In genomic region chr20:36235892-36236785, GRCh38 we compare ENCODE assay signal across 8 cellular contexts. TPM values are rescaled to one million over a fixed set of nuclear protein-coding genes. Genes with fewer than 3 reads are reported as not detected.
A peak's percentile ranks its signal among the peaks of the same experiment; 100 is the strongest.
DNase-seq lines count a peak whose midpoint lies in the region; TF ChIP-seq lines count a peak whose summit lies in the region.

TSS of gene AAR2 (plus strand) at chr20:36236478. CDS start at chr20:36239869, 3,391 bp downstream.

- H3K4me2 ChIP-seq in BLaER1 treated with 17β-estradiol and CSF1 and Interleukin-3, amounts not matched to agents 10 nM and 100 nM, result peak within 1 kb of the TSS; percentile 88 to 99 (median 94)
- H3K4me2 ChIP-seq in MM.1S (ENCODE audit: low read depth, low read length) (peak within 1 kb of the TSS; percentile 93), neuronal stem cell (ENCODE audit: insufficient read depth, low read length, poor library complexity, severe bottlenecking) (peak within 1 kb of the TSS; percentile 70)

- peaks cover 52% of the 10 kb centered on the region for H3K79me2 ChIP-seq in MM.1S (ENCODE audit: low read length)

- H3K23ac ChIP-seq in neuronal stem cell (ENCODE audit: low read depth, low read length, poor library complexity), result no peak within 1 kb of the TSS

- H3K36me3 ChIP-seq in BLaER1 treated with 17β-estradiol and CSF1 and Interleukin-3, amounts not matched to agents 10 nM and 100 nM, result peaks cover 18 to 36% (median 29%) of the 10 kb centered on the region in 11 experiments
- H3K36me3 ChIP-seq in MM.1S (replicated peaks; ENCODE audit: insufficient read depth, low read length) (peaks cover 9% of the 10 kb centered on the region; the same call in 1 of the 2 replicates), neuronal stem cell (replicated peaks in 1 of 2; ENCODE audit: control insufficient read depth in 2 of 2, insufficient read depth in 2 of 2, low read length in 2 of 2) (peaks cover 12 to 28% of the 10 kb centered on the region in 2 donors)

- H2BK120ac ChIP-seq in neuronal stem cell (ENCODE audit: low read depth, low read length), result no peak within 1 kb of the TSS

- H3K4me3 ChIP-seq in BLaER1 treated with 17β-estradiol and CSF1 and Interleukin-3, amounts not matched to agents 10 nM and 100 nM, result peak within 1 kb of the TSS; percentile 69 to 87 (median 82)
- peak within 1 kb of the TSS; percentile 81 for H3K4me3 ChIP-seq in MM.1S (ENCODE audit: low read length)
- peak within 1 kb of the TSS; percentile 82 to 93 for H3K4me3 ChIP-seq in neuronal stem cell (ENCODE audit: low read length in 2 of 2)

- no peak within 1 kb of the TSS for H2BK5ac ChIP-seq in neuronal stem cell (ENCODE audit: low read length)

- H2AK5ac ChIP-seq in neuronal stem cell (ENCODE audit: low read depth, low read length), result no peak within 1 kb of the TSS

- H2BK15ac ChIP-seq in neuronal stem cell (ENCODE audit: low read length), result no peak within 1 kb of the TSS

- H3K4ac ChIP-seq in neuronal stem cell (ENCODE audit: low read length), result no peak within 1 kb of the TSS

- H2AFZ ChIP-seq in MM.1S (ENCODE audit: low read length) (peak within 1 kb of the TSS; percentile 100), neuronal stem cell (ENCODE audit: low read length) (peak within 1 kb of the TSS; percentile 99)

- H3K4me1 ChIP-seq in BLaER1 treated with 17β-estradiol and CSF1 and Interleukin-3, amounts not matched to agents 10 nM and 100 nM, result peaks cover 18 to 29% (median 21%) of the 10 kb centered on the region in 10 experiments
- H3K4me1 ChIP-seq in MM.1S (ENCODE audit: low read length), result peaks cover 9% of the 10 kb centered on the region
- peaks cover 4 to 9% of the 10 kb centered on the region in 2 donors for H3K4me1 ChIP-seq in neuronal stem cell (ENCODE audit: control insufficient read depth in 2 of 2, insufficient read depth in 1 of 2, low read depth in 1 of 2, low read length in 2 of 2)

- no peak within 1 kb of the TSS for H4K8ac ChIP-seq in neuronal stem cell (ENCODE audit: low read depth, low read length)

- no peaks in the 10 kb centered on the region for H3F3A ChIP-seq in MM.1S (ENCODE audit: insufficient read depth, low read length)

- no peaks in the 10 kb centered on the region for H3K27me3 ChIP-seq in BLaER1 treated with 17β-estradiol and CSF1 and Interleukin-3, amounts not matched to agents 10 nM and 100 nM
- no peaks in the 10 kb centered on the region for H3K27me3 ChIP-seq in MM.1S (replicated peaks; ENCODE audit: insufficient read depth, low read length)
- H3K27me3 ChIP-seq in neuronal stem cell (ENCODE audit: control insufficient read depth in 3 of 3, insufficient read depth in 3 of 3, low read depth in 1 of 3, low read length in 3 of 3), result no peaks in the 10 kb centered on the region

- no peak for TF ChIP-seq CTCF in GM20000 (IDR thresholded peaks at IDR 0.05; ENCODE audit: extremely low read depth, missing control alignments)
- TF ChIP-seq CTCF in MM.1S (IDR thresholded peaks at IDR 0.05; ENCODE audit: low read length), result no peak

- no CpG with 5 or more reads among the region's 44 CpGs for WGBS in neuronal stem cell (ENCODE audit: extremely low coverage in 2 of 2, insufficient read length in 2 of 2, insufficient replicate concordance in 1 of 2), 2 donors

- no peaks in the 10 kb centered on the region for H3K9me3 ChIP-seq in BLaER1 treated with 17β-estradiol and CSF1 and Interleukin-3, amounts not matched to agents 10 nM and 100 nM (replicated peaks in 1 of 11)
- no peaks in the 10 kb centered on the region for H3K9me3 ChIP-seq in MM.1S (replicated peaks; ENCODE audit: insufficient read depth, low read length)
- no peaks in the 10 kb centered on the region for H3K9me3 ChIP-seq in neuronal stem cell (replicated peaks in 1 of 2; ENCODE audit: control insufficient read depth in 2 of 2, insufficient read depth in 1 of 2, low read depth in 1 of 2, low read length in 2 of 2)

- H2BK12ac ChIP-seq in neuronal stem cell (ENCODE audit: low read length), result no peak within 1 kb of the TSS

- peak within 1 kb of the TSS; percentile 73 for H3K18ac ChIP-seq in neuronal stem cell (ENCODE audit: low read length)

- H3K79me1 ChIP-seq in neuronal stem cell (ENCODE audit: low read depth, low read length), result no peaks in the 10 kb centered on the region

- DNase-seq in GM20000 (ENCODE audit: low spot score) (peak; percentile 77), MM.1S (peak; percentile 78), SK-MEL-5 (ENCODE audit: low read depth, low spot score) (peak; percentile 82), foreskin melanocyte (peak; percentile 73), neuronal stem cell (ENCODE audit: low spot score) (peak; percentile 61), stromal cell of bone marrow (ENCODE audit: low read depth) (peak; percentile 57)
- peak; percentile 56 to 76 (median 65) for DNase-seq in activated naive CD4-positive, alpha-beta T cell (lab: John Stamatoyannopoulos, UW)

- H4K91ac ChIP-seq in neuronal stem cell (ENCODE audit: low read depth, low read length, poor library complexity), result peak within 1 kb of the TSS; percentile 68

- in situ Hi-C loops in SK-MEL-5 (cut with HindIII; ENCODE audit: low pct_unique_long_range_greater_than_20kb, low sequenced_read_pairs), result no loop called here

- peaks cover 6 to 42% (median 35%) of the 10 kb centered on the region in 11 experiments; a peak in 18 of 22 replicates for H4K20me1 ChIP-seq in BLaER1 treated with 17β-estradiol and CSF1 and Interleukin-3, amounts not matched to agents 10 nM and 100 nM
- 0 out of 2 replicates have a peak, but pooled peaks cover 3% of the 10 kb centered on the region for H4K20me1 ChIP-seq in MM.1S (ENCODE audit: insufficient read depth, low read length)

- no peak within 1 kb of the TSS for H3K14ac ChIP-seq in neuronal stem cell (ENCODE audit: low read length)

- peak within 1 kb of the TSS; percentile 84 to 94 (median 91) for H3K27ac ChIP-seq in BLaER1 treated with 17β-estradiol and CSF1 and Interleukin-3, amounts not matched to agents 10 nM and 100 nM
- H3K27ac ChIP-seq in MM.1S (ENCODE audit: low read length) (peak within 1 kb of the TSS; percentile 17; the same call in 1 of the 2 replicates), neuronal stem cell (replicated peaks; ENCODE audit: low read length) (peak within 1 kb of the TSS; percentile 28)

- H3K9ac ChIP-seq in BLaER1 treated with 17β-estradiol and CSF1 and Interleukin-3, amounts not matched to agents 10 nM and 100 nM, result peak within 1 kb of the TSS; percentile 87 to 94 (median 92)
- peak within 1 kb of the TSS; percentile 82 for H3K9ac ChIP-seq in MM.1S (ENCODE audit: low read length)
- H3K9ac ChIP-seq in neuronal stem cell (ENCODE audit: low read depth, low read length, poor library complexity), result no peak within 1 kb of the TSS

- no peaks in the 10 kb centered on the region for H3K9me2 ChIP-seq in MM.1S (replicated peaks; ENCODE audit: insufficient read depth, low read length)

RNA-seq across cellular contexts. Expression of gene AAR2, which starts in this region (rescaled TPM):
- total RNA-seq in SK-MEL-5 (2014; rRNA removed; shearing (Covaris generic)), result 46.9 and 51.8 TPM in 2 replicates
- polyA plus RNA-seq in SK-MEL-5 (2015; cell fraction: cytosol; rRNA removed), result 52.4 and 60.4 TPM in 2 replicates
- polyA plus RNA-seq in SK-MEL-5 (2015; cell fraction: nucleus; rRNA removed), result 26.6 and 32.2 TPM in 2 replicates
- 19.2 TPM for polyA plus RNA-seq in neuronal stem cell (2013, experiment 1 of 2)
- polyA plus RNA-seq in neuronal stem cell (2013, experiment 2 of 2), result 19.6 TPM

Comparison
In these comparisons a context has a peak if more than half of its experiments do, and no peak if none do; other contexts are left out.
1. Peak in every context shown above with its lines: DNase-seq, H3K4me3 ChIP-seq and H3K27ac ChIP-seq.
2. H3K27ac ChIP-seq: peak in every context shown above with its lines; median percentile 91 in BLaER1 treated with 17β-estradiol and CSF1 and Interleukin-3, amounts not matched to agents 10 nM and 100 nM; 28 in neuronal stem cell; 17 in MM.1S.